12 cellular contexts compared by ENCODE assay signal in the genomic region with DNA sequence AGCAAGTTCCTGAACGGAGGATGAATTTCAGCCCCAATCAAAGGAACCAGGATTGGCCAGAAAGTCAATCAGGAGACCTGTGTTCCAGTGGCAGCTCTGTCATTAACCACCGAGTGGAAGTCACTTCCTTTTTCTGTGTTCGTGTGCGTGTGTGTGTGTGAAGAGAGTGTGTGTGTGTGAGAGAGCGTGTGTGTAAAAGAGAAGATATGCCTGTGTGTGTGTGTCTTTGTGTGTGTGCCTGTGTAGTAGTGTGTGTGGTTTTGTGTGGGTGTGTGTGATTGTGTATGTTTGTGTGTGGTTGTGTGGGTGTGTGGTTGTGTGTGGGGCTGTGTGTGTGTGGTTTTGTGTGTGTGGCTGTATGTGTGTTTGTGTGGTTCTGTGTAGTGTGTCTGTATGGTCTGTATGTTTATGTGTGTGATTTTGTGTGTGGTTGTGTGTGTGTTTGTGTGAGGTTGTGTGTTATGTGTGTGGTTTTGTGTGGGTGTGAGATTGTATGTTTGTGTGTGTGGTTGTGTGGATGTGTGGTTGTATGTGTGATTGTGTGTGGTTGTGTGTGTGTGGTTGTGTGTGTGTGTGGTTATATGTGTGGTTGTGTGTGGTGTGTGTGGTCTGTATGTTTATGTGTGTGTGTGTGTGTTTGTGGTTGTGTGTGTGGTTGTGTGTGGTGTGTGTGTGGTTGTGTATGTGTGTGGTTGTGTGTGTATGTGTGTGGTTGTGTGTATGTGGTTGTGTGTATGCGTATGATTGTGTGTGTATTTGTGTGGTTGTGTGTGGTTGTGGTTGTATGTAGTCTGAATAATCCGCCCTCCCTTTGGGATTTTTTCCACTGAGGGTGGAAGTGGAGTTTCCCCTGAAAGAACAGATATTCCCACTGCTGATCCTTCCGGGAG.
DNase-seq lines count a peak whose midpoint lies in the region; ATAC-seq lines count a peak whose summit lies in the region.
"Had no signal": no experiment of that assay in that cellular context is flagged by ENCODE, and none has a peak within 500 bp of the region (broad histone marks: within the 10 kb centered on the region; RNA-seq: fewer than 3 reads in every experiment).

No MANE protein-coding gene starts in this region.

- H3K4me3 ChIP-seq in MG63, result no peak overlapping the region
- H3K4me3 ChIP-seq: prostate gland had no signal

- H3K27me3 Mint-ChIP-seq in activated naive CD4-positive, alpha-beta T cell treated with anti-CD3 and anti-CD28 coated beads, Interleukin-2, amount 10 ng/mL, durations not matched to agents 7 days and 5 days, result peaks cover 13% of the 10 kb centered on the region
- peaks cover 9% of the 10 kb centered on the region for H3K27me3 Mint-ChIP-seq in central memory CD8-positive, alpha-beta T cell
- H3K27me3 Mint-ChIP-seq in stimulated activated naive CD8-positive, alpha-beta T cell treated with anti-CD3 and anti-CD28 coated beads, Interleukin-15, amount 100 ng/mL, for 72 hours, result peaks cover 24% of the 10 kb centered on the region

- CTCF ChIA-PET in activated naive CD4-positive, alpha-beta T cell treated with anti-CD3 and anti-CD28 coated beads, Interleukin-2, amount 10 ng/mL, durations not matched to agents 7 days and 5 days (lab: Charles Lee), result interaction anchor here (1.0 kb wide), 1 partner anchor 10 kb away, joined by 3 read pairs; no protein-coding TSS in a partner anchor

- no peaks in the 10 kb centered on the region for H3K9me3 ChIP-seq in MG63
- H3K9me3 ChIP-seq: prostate gland had no signal

- H3K4me1 Mint-ChIP-seq in activated naive CD4-positive, alpha-beta T cell treated with anti-CD3 and anti-CD28 coated beads, Interleukin-2, amount 10 ng/mL, durations not matched to agents 7 days and 5 days, result peaks cover 2% of the 10 kb centered on the region
- H3K4me1 Mint-ChIP-seq in central memory CD8-positive, alpha-beta T cell, result peaks cover 6% of the 10 kb centered on the region
- peaks cover 24% of the 10 kb centered on the region for H3K4me1 Mint-ChIP-seq in stimulated activated naive CD8-positive, alpha-beta T cell treated with anti-CD3 and anti-CD28 coated beads, Interleukin-15, amount 100 ng/mL, for 72 hours

- no peak for DNase-seq in activated naive CD4-positive, alpha-beta T cell treated with anti-CD3 and anti-CD28 coated beads, Interleukin-2, amount 10 ng/mL, durations not matched to agents 7 days and 5 days
- DNase-seq in activated naive CD4-positive, alpha-beta T cell treated with Interleukin-2 at 50 U/mL for 16 hours, result no peak
- DNase-seq in NOMO-1 treated with DMSO at 0.1 percent for 48 hours (lab: John Stamatoyannopoulos, UW; ENCODE audit: unreplicated experiment), result peak; percentile 59
- DNase-seq in central memory CD8-positive, alpha-beta T cell (ENCODE audit: low spot score in 2 of 2), result no peak
- no peak for DNase-seq in stimulated activated naive CD8-positive, alpha-beta T cell treated with anti-CD3 and anti-CD28 coated beads, Interleukin-15, amount 100 ng/mL, for 72 hours
- DNase-seq in NCI-H1048 (lab: John Stamatoyannopoulos, UW), result no peak
- DNase-seq in MG63, result no peak
- DNase-seq in kidney glomerular epithelial cell (lab: John Stamatoyannopoulos, UW), result no peak
- DNase-seq: activated effector memory CD4-positive, alpha-beta T cell treated with Interleukin-2 at 50 U/mL for 16 hours; DMS53; islet precursor cell had no signal

- H3K36me3 ChIP-seq in MG63, result no peaks in the 10 kb centered on the region
- H3K36me3 ChIP-seq: prostate gland had no signal

- H3K4me3 Mint-ChIP-seq in activated naive CD4-positive, alpha-beta T cell treated with anti-CD3 and anti-CD28 coated beads, Interleukin-2, amount 10 ng/mL, durations not matched to agents 7 days and 5 days, result no peak overlapping the region
- no peak overlapping the region for H3K4me3 Mint-ChIP-seq in central memory CD8-positive, alpha-beta T cell
- H3K4me3 Mint-ChIP-seq in stimulated activated naive CD8-positive, alpha-beta T cell treated with anti-CD3 and anti-CD28 coated beads, Interleukin-15, amount 100 ng/mL, for 72 hours, result no peak overlapping the region

- no peaks in the 10 kb centered on the region for H3K27me3 ChIP-seq in MG63

- ATAC-seq in central memory CD8-positive, alpha-beta T cell (replicated peaks; ENCODE audit: extremely low read depth, poor library complexity, severe bottlenecking), result no peak
- ATAC-seq in stimulated activated naive CD8-positive, alpha-beta T cell treated with anti-CD3 and anti-CD28 coated beads, Interleukin-15, amount 100 ng/mL, for 72 hours, result no peak

- no peaks in the 10 kb centered on the region for H3K36me3 Mint-ChIP-seq in activated naive CD4-positive, alpha-beta T cell treated with anti-CD3 and anti-CD28 coated beads, Interleukin-2, amount 10 ng/mL, durations not matched to agents 7 days and 5 days
- H3K36me3 Mint-ChIP-seq in central memory CD8-positive, alpha-beta T cell (ENCODE audit: insufficient read depth), result peaks cover 4% of the 10 kb centered on the region

- H3K27ac Mint-ChIP-seq in activated naive CD4-positive, alpha-beta T cell treated with anti-CD3 and anti-CD28 coated beads, Interleukin-2, amount 10 ng/mL, durations not matched to agents 7 days and 5 days, result peak overlapping the region; percentile 20
- peak overlapping the region; percentile 7 for H3K27ac Mint-ChIP-seq in central memory CD8-positive, alpha-beta T cell (ENCODE audit: low read depth)
- peak overlapping the region; percentile 14 to 28 for H3K27ac Mint-ChIP-seq in stimulated activated naive CD8-positive, alpha-beta T cell treated with anti-CD3 and anti-CD28 coated beads, Interleukin-15, amount 100 ng/mL, for 72 hours

- peaks cover 4% of the 10 kb centered on the region for H3K9me3 Mint-ChIP-seq in activated naive CD4-positive, alpha-beta T cell treated with anti-CD3 and anti-CD28 coated beads, Interleukin-2, amount 10 ng/mL, durations not matched to agents 7 days and 5 days
- H3K9me3 Mint-ChIP-seq in central memory CD8-positive, alpha-beta T cell, result peaks cover 7% of the 10 kb centered on the region
- H3K9me3 Mint-ChIP-seq in stimulated activated naive CD8-positive, alpha-beta T cell treated with anti-CD3 and anti-CD28 coated beads, Interleukin-15, amount 100 ng/mL, for 72 hours, result peaks cover 9 to 11% of the 10 kb centered on the region in 2 donors
